In the genomic region with DNA sequence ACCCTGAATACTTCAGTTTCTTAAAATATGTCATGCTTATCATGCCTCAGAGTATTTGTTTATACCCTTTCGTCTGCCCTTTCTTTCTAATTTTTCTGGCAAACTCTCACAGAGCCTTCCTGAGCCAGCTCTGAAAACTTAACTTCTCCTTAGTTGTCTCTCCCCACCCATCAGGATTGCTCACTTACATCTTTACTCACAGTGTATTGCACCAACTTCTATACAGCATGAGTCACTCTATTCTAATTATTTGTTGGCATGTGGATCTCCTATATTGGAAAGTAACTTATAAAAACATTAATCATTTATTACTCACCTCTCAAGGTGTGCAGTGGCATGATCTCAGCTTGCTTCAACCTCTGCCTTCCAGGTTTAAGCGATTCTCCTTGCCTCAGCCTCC, we compare ENCODE assay signal across 19 cellular contexts.
DNase-seq lines count a peak whose midpoint lies in the region; ATAC-seq, FAIRE-seq and TF ChIP-seq lines count a peak whose summit lies in the region.
"Had no signal": no experiment of that assay in that cellular context is flagged by ENCODE, and none has a peak within 500 bp of the region (broad histone marks: within the 10 kb centered on the region; RNA-seq: fewer than 3 reads in every experiment).

No MANE protein-coding gene starts in this region.

- H3K9me3 ChIP-seq in GM23248 (ENCODE audit: low read depth): no peaks in the 10 kb centered on the region
- H3K9me3 ChIP-seq in neural progenitor cell (ENCODE audit: low read depth): no peaks in the 10 kb centered on the region
- H3K9me3 ChIP-seq: adrenal gland, esophagus squamous epithelium, left ventricle myocardium inferior, stomach had no signal

- H3K9ac ChIP-seq in GM23248 (peak overlapping the region; percentile 36; the same call in 1 of the 2 replicates), neural progenitor cell (no peak overlapping the region)

- H3K4me3 ChIP-seq in GM23248 (no peak overlapping the region), neural progenitor cell (no peak overlapping the region)
- H3K4me3 ChIP-seq: adrenal gland, esophagus squamous epithelium, left ventricle myocardium inferior, stomach had no signal

- peak; percentile 100 for ATAC-seq in esophagus mucosa
- no peak for ATAC-seq in HG03432 (IDR thresholded peaks at IDR 0.05; ENCODE audit: unreplicated experiment)
- ATAC-seq: activated CD8-positive, alpha-beta T cell treated with anti-CD3 and anti-CD28 coated beads for 36 hours had no signal

- H3K79me2 ChIP-seq in GM23248 (ENCODE audit: insufficient read depth): no peaks in the 10 kb centered on the region
- no peaks in the 10 kb centered on the region for H3K79me2 ChIP-seq in neural progenitor cell (ENCODE audit: low read depth)

- H3K4me1 ChIP-seq in GM23248 (ENCODE audit: insufficient read depth) (peaks cover 23% of the 10 kb centered on the region), neural progenitor cell (peaks cover 19% of the 10 kb centered on the region)
- H3K4me1 ChIP-seq: adrenal gland, left ventricle myocardium inferior, stomach had no signal

- DNase-seq in GM23248 (peak; percentile 90), RKO (ENCODE audit: low spot score) (peak; percentile 24), neural progenitor cell (ENCODE audit: low spot score) (no peak), NCI-H1417 (lab: John Stamatoyannopoulos, UW) (no peak), GM19239 (ENCODE audit: insufficient read length, low spot score) (no peak)
- DNase-seq in activated CD4-positive, CD25-positive, alpha-beta regulatory T cell treated with anti-CD3 and anti-CD28 coated beads, Interleukin-2, amount 50 U/mL, for 72 hours: no peak
- DNase-seq: activated CD8-positive, alpha-beta T cell treated with anti-CD3 and anti-CD28 coated beads for 36 hours; adrenal gland; esophagus squamous epithelium; left ventricle myocardium inferior; NCI-H510A; OCI-M1; stomach had no signal

- peak overlapping the region; percentile 55 for H3K4me2 ChIP-seq in GM23248 (ENCODE audit: unreplicated experiment)
- no peak overlapping the region for H3K4me2 ChIP-seq in neural progenitor cell

- no peaks in the 10 kb centered on the region for H3K27me3 ChIP-seq in GM23248 (replicated peaks; ENCODE audit: insufficient read depth)
- H3K27me3 ChIP-seq in neural progenitor cell: no peaks in the 10 kb centered on the region
- H3K27me3 ChIP-seq: adrenal gland, esophagus squamous epithelium, stomach had no signal

- H2AFZ ChIP-seq in GM23248 (no peak overlapping the region), neural progenitor cell (replicated peaks) (no peak overlapping the region)

- no peak overlapping the region for H3K4me3 Mint-ChIP-seq in neural progenitor cell
- H3K4me3 Mint-ChIP-seq: activated CD8-positive, alpha-beta T cell treated with anti-CD3 and anti-CD28 coated beads for 36 hours; activated T-helper 1 cell treated with anti-CD3 and anti-CD28 coated beads, Interleukin-12 subunit alpha, Interleukin-12 subunit beta, Interleukin-2, Interleukin-4 antibody, amounts not matched to agents 30 ng/mL and 10 ng/mL and 1 ng/mL, durations not matched to agents 14 hours and 24 hours and 36 hours; dendritic cell treated with granulocyte-macrophage colony-stimulating factor and Interleukin-4, amounts not matched to agents 40 ng/mL and 50 ng/mL, for 4 days had no signal

- H3K27ac ChIP-seq in GM23248 (peak overlapping the region; percentile 68), neural progenitor cell (no peak overlapping the region)
- H3K27ac ChIP-seq: adrenal gland, left ventricle myocardium inferior, stomach had no signal

- H4K20me1 ChIP-seq in GM23248 (ENCODE audit: insufficient read depth) (no peaks in the 10 kb centered on the region), neural progenitor cell (ENCODE audit: low read depth) (no peaks in the 10 kb centered on the region)

- no peak for TF ChIP-seq CTCF in neural progenitor cell (IDR thresholded peaks at IDR 0.05)

- H3K4me1 Mint-ChIP-seq in neural progenitor cell: peaks cover 44% of the 10 kb centered on the region

- H3K27ac Mint-ChIP-seq in neural progenitor cell: peak overlapping the region; percentile 2
- H3K27ac Mint-ChIP-seq: activated CD8-positive, alpha-beta T cell treated with anti-CD3 and anti-CD28 coated beads for 36 hours; activated T-helper 1 cell treated with anti-CD3 and anti-CD28 coated beads, Interleukin-12 subunit alpha, Interleukin-12 subunit beta, Interleukin-2, Interleukin-4 antibody, amounts not matched to agents 30 ng/mL and 10 ng/mL and 1 ng/mL, durations not matched to agents 14 hours and 24 hours and 36 hours; dendritic cell treated with granulocyte-macrophage colony-stimulating factor and Interleukin-4, amounts not matched to agents 40 ng/mL and 50 ng/mL, for 4 days; progenitor cell of endocrine pancreas had no signal

- H3F3A ChIP-seq in GM23248 (ENCODE audit: insufficient read depth) (peaks cover 24% of the 10 kb centered on the region), neural progenitor cell (ENCODE audit: low read depth) (peaks cover 9% of the 10 kb centered on the region)

- no peak for FAIRE-seq in GM19239 (lab: Jason Lieb, UNC)
- FAIRE-seq: D721Med had no signal

- no peaks in the 10 kb centered on the region for H3K36me3 Mint-ChIP-seq in neural progenitor cell

- peaks cover 2% of the 10 kb centered on the region for H3K27me3 Mint-ChIP-seq in neural progenitor cell (ENCODE audit: insufficient read depth, low read depth)
- H3K27me3 Mint-ChIP-seq: dendritic cell treated with granulocyte-macrophage colony-stimulating factor and Interleukin-4, amounts not matched to agents 40 ng/mL and 50 ng/mL, for 4 days; progenitor cell of endocrine pancreas had no signal

- no peaks in the 10 kb centered on the region for H3K9me2 ChIP-seq in GM23248 (ENCODE audit: insufficient read depth)

- peaks cover 3% of the 10 kb centered on the region for H3K9me3 Mint-ChIP-seq in neural progenitor cell
- H3K9me3 Mint-ChIP-seq: activated CD8-positive, alpha-beta T cell treated with anti-CD3 and anti-CD28 coated beads for 36 hours; activated T-helper 1 cell treated with anti-CD3 and anti-CD28 coated beads, Interleukin-12 subunit alpha, Interleukin-12 subunit beta, Interleukin-2, Interleukin-4 antibody, amounts not matched to agents 30 ng/mL and 10 ng/mL and 1 ng/mL, durations not matched to agents 14 hours and 24 hours and 36 hours; dendritic cell treated with granulocyte-macrophage colony-stimulating factor and Interleukin-4, amounts not matched to agents 40 ng/mL and 50 ng/mL, for 4 days had no signal

- in situ Hi-C loops in GM23248 (cut with MboI): no loop called here

- H3K36me3 ChIP-seq in GM23248 (ENCODE audit: low read depth): no peaks in the 10 kb centered on the region
- H3K36me3 ChIP-seq in neural progenitor cell: no peaks in the 10 kb centered on the region
- H3K36me3 ChIP-seq: adrenal gland, esophagus squamous epithelium, left ventricle myocardium inferior, stomach had no signal

- 33 to 38% methylated on average over 2 of the region's 2 CpGs for WGBS in GM23248 (ENCODE audit: low coverage in 1 of 2, low lambda C conversion rate in 2 of 2, missing lambda C conversion rate in 2 of 2), 2 experiments

Comparison
In these comparisons a context has a peak if more than half of its experiments do, and no peak if none do; other contexts are left out.
1. DNase-seq: peak in GM23248 (single experiment) and RKO (single experiment); none in neural progenitor cell (single experiment), NCI-H1417 (0 of 3), GM19239 (single experiment) and activated CD4-positive, CD25-positive, alpha-beta regulatory T cell treated with anti-CD3 and anti-CD28 coated beads, Interleukin-2, amount 50 U/mL, for 72 hours (single experiment).